Comparison of ENCODE assay signal across 33 cellular contexts in the genomic region with DNA sequence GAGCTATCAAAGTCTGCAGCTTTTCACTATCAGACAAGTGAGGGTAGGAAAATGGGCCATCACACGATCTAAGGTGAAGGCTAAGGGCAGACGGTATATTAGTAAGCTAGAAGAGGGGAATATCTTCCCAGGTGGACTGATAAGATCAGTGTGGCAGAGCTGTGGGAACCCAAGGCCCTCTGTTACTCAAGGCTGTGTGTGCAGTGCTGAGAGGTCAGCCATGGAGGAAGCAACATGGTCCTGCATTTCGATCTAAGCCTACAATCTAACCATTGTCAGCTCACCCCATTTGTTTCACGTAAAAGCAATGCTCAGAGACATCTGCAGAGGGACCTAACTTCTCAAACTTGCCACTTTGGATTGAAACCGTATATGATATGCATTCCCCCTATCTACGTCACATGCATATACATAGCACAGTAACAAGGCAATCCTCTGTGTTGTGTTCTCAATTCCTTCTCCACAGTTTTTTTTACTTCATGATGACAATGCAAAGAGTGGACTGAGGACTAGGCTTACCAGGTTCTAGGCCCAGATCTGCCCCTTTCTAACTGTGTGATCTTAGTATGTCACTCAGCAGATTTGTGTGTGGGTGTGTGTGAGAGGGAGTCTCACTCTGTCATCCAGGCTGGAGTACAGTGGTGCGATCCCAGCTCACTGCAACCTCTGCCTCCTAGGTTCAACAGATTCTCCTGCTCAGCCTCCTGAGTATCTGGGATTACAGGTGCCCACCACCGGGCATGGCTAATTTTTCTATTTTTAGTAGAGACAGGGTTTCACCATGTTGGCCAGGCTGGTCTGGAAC.
"Had no signal": no experiment of that assay in that cellular context is flagged by ENCODE, and none has a peak within 500 bp of the region (broad histone marks: within the 10 kb centered on the region; RNA-seq: fewer than 3 reads in every experiment).

No MANE protein-coding gene starts in this region.

- H3K4me3 ChIP-seq: ascending aorta, body of pancreas, SJSA1 had no signal

- H3K36me3 ChIP-seq: ascending aorta, SJSA1 had no signal

- H3K4me1 ChIP-seq: ascending aorta, body of pancreas had no signal

- ATAC-seq: activated CD8-positive, alpha-beta T cell treated with anti-CD3 and anti-CD28 coated beads, Interleukin-2, amount 10 ng/mL, durations not matched to agents 7 days and 5 days; body of pancreas; Panc1; T-helper 17 cell; WTC11 had no signal

- H3K9me3 ChIP-seq: ascending aorta, body of pancreas, SJSA1 had no signal

- H3K27me3 ChIP-seq: ascending aorta, body of pancreas, SJSA1 had no signal

- H3K27me3 Mint-ChIP-seq: central memory CD8-positive, alpha-beta T cell had no signal

- H3K36me3 Mint-ChIP-seq: activated naive CD4-positive, alpha-beta T cell treated with anti-CD3 and anti-CD28 coated beads, Interleukin-2, amount 50 U/mL, for 24 hours; WTC11 had no signal

- DNase-seq: activated CD4-positive, alpha-beta T cell treated with anti-CD3 and anti-CD28 coated beads for 48 hours; activated CD4-positive, alpha-beta T cell treated with anti-CD3 and anti-CD28 coated beads, Interleukin-2, amount 50 U/mL, for 4 hours; activated CD4-positive, CD25-positive, alpha-beta regulatory T cell treated with anti-CD3 and anti-CD28 coated beads, Interleukin-2, amount 50 U/mL, for 72 hours; activated CD8-positive, alpha-beta memory T cell treated with anti-CD3 and anti-CD28 coated beads, Interleukin-2, amount 50 U/mL, for 48 hours; activated CD8-positive, alpha-beta T cell treated with anti-CD3 and anti-CD28 coated beads, Interleukin-2, amount 10 ng/mL, durations not matched to agents 7 days and 5 days; activated effector memory CD4-positive, alpha-beta T cell treated with Interleukin-2 at 50 U/mL for 16 hours; activated naive CD4-positive, alpha-beta T cell; activated T-cell treated with anti-CD3 and anti-CD28 coated beads, Interleukin-2, amount 50 U/mL, for 1 hour; amniotic stem cell; body of pancreas; MV-4-11; NCI-H1092 treated with DMSO at 0.1 percent for 48 hours; NCI-H1417 treated with DMSO at 0.1 percent for 48 hours; NCI-H1694; NCI-H2029; NCI-H2107; NCI-H2171 treated with DMSO at 0.1 percent for 48 hours; NCI-H226; NCI-H510A; NCI-H526 treated with DMSO at 0.1 percent for 48 hours; NK-92 treated with Interleukin-12 subunit alpha and Interleukin-12 subunit beta, amount 100 ng/mL, for 24 hours; OCI-M1; RPMI8226; SHP77; T-helper 17 cell; T-helper 9 cell had no signal

- H3K9me3 Mint-ChIP-seq: central memory CD8-positive, alpha-beta T cell had no signal

- H3K4me1 Mint-ChIP-seq: activated naive CD4-positive, alpha-beta T cell treated with anti-CD3 and anti-CD28 coated beads, Interleukin-2, amount 50 U/mL, for 24 hours; central memory CD8-positive, alpha-beta T cell; T-helper 17 cell had no signal

- H3K4me3 Mint-ChIP-seq: activated CD8-positive, alpha-beta T cell treated with anti-CD3 and anti-CD28 coated beads, Interleukin-2, amount 10 ng/mL, durations not matched to agents 7 days and 5 days; activated naive CD4-positive, alpha-beta T cell treated with anti-CD3 and anti-CD28 coated beads, Interleukin-2, amount 50 U/mL, for 24 hours; central memory CD8-positive, alpha-beta T cell; T-helper 17 cell; WTC11 had no signal

- FAIRE-seq: bronchial epithelial cell had no signal

- H3K27ac Mint-ChIP-seq: activated CD8-positive, alpha-beta T cell treated with anti-CD3 and anti-CD28 coated beads, Interleukin-2, amount 10 ng/mL, durations not matched to agents 7 days and 5 days; activated naive CD4-positive, alpha-beta T cell treated with anti-CD3 and anti-CD28 coated beads, Interleukin-2, amount 50 U/mL, for 24 hours; T-helper 17 cell; WTC11 had no signal

- H3K27ac ChIP-seq: ascending aorta, body of pancreas, SJSA1 had no signal
